25 cellular contexts compared by ENCODE assay signal in genomic region chr5:151042453-151043093, GRCh38. TPM values are rescaled to one million over a fixed set of nuclear protein-coding genes. Genes with fewer than 3 reads are reported as not detected.
DNase-seq lines count a peak whose midpoint lies in the region; ATAC-seq and TF ChIP-seq lines count a peak whose summit lies in the region.
"Had no signal": no experiment of that assay in that cellular context is flagged by ENCODE, and none has a peak within 500 bp of the region (broad histone marks: within the 10 kb centered on the region; RNA-seq: fewer than 3 reads in every experiment).

No MANE protein-coding gene starts in this region.

- H3K4me3 ChIP-seq in Caco-2 (ENCODE audit: low read depth, low read length), result no peak overlapping the region
- no peak overlapping the region for H3K4me3 ChIP-seq in PC-9
- no peak overlapping the region for H3K4me3 ChIP-seq in esophagus squamous epithelium
- no peak overlapping the region for H3K4me3 ChIP-seq in gastrocnemius medialis
- H3K4me3 ChIP-seq in mammary epithelial cell (replicated peaks in 1 of 3; ENCODE audit: insufficient read depth in 1 of 3, low read depth in 2 of 3, low read length in 3 of 3), result no peak overlapping the region
- H3K4me3 ChIP-seq: hepatocyte, Peyer's patch, SK-N-MC had no signal

- no peak overlapping the region for H3K4me3 Mint-ChIP-seq in Caco-2 (ENCODE audit: unreplicated experiment)
- H3K4me3 Mint-ChIP-seq in activated T-helper 2 cell treated with anti-CD3 and anti-CD28 coated beads, Interferon-gamma antibody, Interleukin-2, Interleukin-4, amounts not matched to agents 10 μg/mL and 5 μg/mL and 100 μg/mL, durations not matched to agents 14 hours and 24 hours and 36 hours (ENCODE audit: low read depth), result no peak overlapping the region
- no peak overlapping the region for H3K4me3 Mint-ChIP-seq in activated naive CD4-positive, alpha-beta T cell treated with anti-CD3 and anti-CD28 coated beads, Interleukin-2, amount 10 ng/mL, durations not matched to agents 7 days and 5 days
- H3K4me3 Mint-ChIP-seq: activated CD4-positive, alpha-beta T cell treated with anti-CD3 and anti-CD28 coated beads, Interleukin-2, amount 10 ng/mL, durations not matched to agents 7 days and 5 days; activated CD8-positive, alpha-beta memory T cell treated with anti-CD3 and anti-CD28 coated beads, Interleukin-2, amount 10 ng/mL, durations not matched to agents 7 days and 5 days; activated naive CD8-positive, alpha-beta T cell; activated T-helper 1 cell treated with anti-CD3 and anti-CD28 coated beads, Interleukin-12 subunit alpha, Interleukin-12 subunit beta, Interleukin-2, Interleukin-4 antibody, amounts not matched to agents 30 ng/mL and 10 ng/mL and 1 ng/mL, durations not matched to agents 14 hours and 24 hours and 36 hours; T-helper 1 cell treated with Interleukin-12 subunit alpha and Interleukin-12 subunit beta and Interleukin-4 antibody, amounts not matched to agents 30 μg/mL and 1 μg/mL, for 36 hours had no signal

- TF ChIP-seq POLR2A in esophagus squamous epithelium (IDR thresholded peaks at IDR 0.05), result no peak
- TF ChIP-seq POLR2A in gastrocnemius medialis (IDR thresholded peaks at IDR 0.05), result peak; percentile 14 to 52

- no peak for TF ChIP-seq CTCF in Caco-2 (IDR thresholded peaks at IDR 0.05; ENCODE audit: insufficient read depth in 1 of 2, low read depth in 1 of 2, low read length in 1 of 2, severe bottlenecking in 1 of 2, unreplicated experiment in 1 of 2)
- no peak for TF ChIP-seq CTCF in PC-9 (conservative IDR thresholded peaks at IDR 0.05)
- TF ChIP-seq CTCF in esophagus squamous epithelium (IDR thresholded peaks at IDR 0.05), result no peak
- no peak for TF ChIP-seq CTCF in gastrocnemius medialis (IDR thresholded peaks at IDR 0.05 in 4 of 5, conservative IDR thresholded peaks at IDR 0.05 in 1 of 5)
- no peak for TF ChIP-seq CTCF in mammary epithelial cell (conservative IDR thresholded peaks at IDR 0.05 in 1 of 2, IDR thresholded peaks at IDR 0.05 in 1 of 2; ENCODE audit: extremely low read depth in 1 of 2, insufficient read depth in 1 of 2, low read depth in 1 of 2, low read length in 2 of 2)

- CTCF ChIA-PET in Caco-2 (lab: Charles Lee) (interaction anchor here (0.6 kb wide), 1 partner anchor 182 kb away, joined by 5 read pairs; no protein-coding TSS in a partner anchor), PC-9 (lab: Charles Lee) (interaction anchor here (0.6 to 2.3 kb wide), 5 partner anchors 18 to 196 kb away, joined by 3 to 16 read pairs (median 5); partner anchors contain the start of gene GPX3), mammary epithelial cell (lab: Charles Lee; ENCODE audit: low non-redundant PET) (interaction anchor here (1.0 kb wide), 2 partner anchors 9 to 122 kb away, joined by 3 to 5 read pairs; no protein-coding TSS in a partner anchor)
- CTCF ChIA-PET in activated naive CD4-positive, alpha-beta T cell treated with anti-CD3 and anti-CD28 coated beads, Interleukin-2, amount 10 ng/mL, durations not matched to agents 7 days and 5 days (lab: Charles Lee), result interaction anchor here (1.3 to 1.5 kb wide), 3 partner anchors 9 to 482 kb away, joined by 3 to 8 read pairs (median 4); no protein-coding TSS in a partner anchor

- peaks cover 18% of the 10 kb centered on the region for H3K36me3 ChIP-seq in Caco-2 (ENCODE audit: control insufficient read depth, insufficient read depth, low read length)
- H3K36me3 ChIP-seq in PC-9 (ENCODE audit: low read depth), result 0 out of 2 replicates have a peak, but pooled peaks cover 9% of the 10 kb centered on the region
- H3K36me3 ChIP-seq in esophagus squamous epithelium, result peaks cover 23 to 100% (median 30%) of the 10 kb centered on the region in 3 donors
- peaks cover 0 to 52% of the 10 kb centered on the region in 2 donors for H3K36me3 ChIP-seq in gastrocnemius medialis
- peaks cover 40% of the 10 kb centered on the region for H3K36me3 ChIP-seq in mammary epithelial cell (ENCODE audit: insufficient read depth, low read length)

- no peak overlapping the region for H3K9ac ChIP-seq in mammary epithelial cell (ENCODE audit: insufficient read depth, low read length)

- H3K27ac ChIP-seq in PC-9, result peak overlapping the region; percentile 89
- H3K27ac ChIP-seq in esophagus squamous epithelium, result peak overlapping the region; percentile 74 to 89 (median 82)
- H3K27ac ChIP-seq in gastrocnemius medialis, result peak overlapping the region; percentile 88 to 98 (median 95)
- H3K27ac ChIP-seq in mammary epithelial cell (ENCODE audit: insufficient read depth, low read depth, low read length), result no peak overlapping the region
- H3K27ac ChIP-seq: hepatocyte, Peyer's patch, SK-N-MC had no signal

- in situ Hi-C loops in gastrocnemius medialis (cut with MboI; ENCODE audit: low sequenced_read_pairs in 4 of 4), result loop anchor here in 1 of 4 donors (5.0 kb wide), 1 partner anchor 40 kb away; no protein-coding TSS in a partner anchor
- in situ Hi-C loops in mammary epithelial cell (cut with MboI; ENCODE audit: low sequenced_read_pairs in 2 of 2), result no loop called here

- peak overlapping the region; percentile 44 for H3K27ac Mint-ChIP-seq in Caco-2 (ENCODE audit: unreplicated experiment)
- no peak overlapping the region for H3K27ac Mint-ChIP-seq in activated T-helper 2 cell treated with anti-CD3 and anti-CD28 coated beads, Interferon-gamma antibody, Interleukin-2, Interleukin-4, amounts not matched to agents 10 μg/mL and 5 μg/mL and 100 μg/mL, durations not matched to agents 14 hours and 24 hours and 36 hours
- no peak overlapping the region for H3K27ac Mint-ChIP-seq in activated naive CD4-positive, alpha-beta T cell treated with anti-CD3 and anti-CD28 coated beads, Interleukin-2, amount 10 ng/mL, durations not matched to agents 7 days and 5 days
- H3K27ac Mint-ChIP-seq: activated CD4-positive, alpha-beta T cell treated with anti-CD3 and anti-CD28 coated beads, Interleukin-2, amount 10 ng/mL, durations not matched to agents 7 days and 5 days; activated CD8-positive, alpha-beta memory T cell treated with anti-CD3 and anti-CD28 coated beads, Interleukin-2, amount 10 ng/mL, durations not matched to agents 7 days and 5 days; activated naive CD8-positive, alpha-beta T cell; T-helper 1 cell treated with Interleukin-12 subunit alpha and Interleukin-12 subunit beta and Interleukin-4 antibody, amounts not matched to agents 30 μg/mL and 1 μg/mL, for 36 hours had no signal

- dilution Hi-C loops in mammary epithelial cell (cut with HindIII; ENCODE audit: low sequenced_read_pairs), result no loop called here

- H3K79me2 ChIP-seq in PC-9 (ENCODE audit: low read depth) (no peaks in the 10 kb centered on the region; the same call in 1 of the 2 replicates), mammary epithelial cell (ENCODE audit: insufficient read depth, low read length) (peaks cover 19% of the 10 kb centered on the region)
- H3K79me2 ChIP-seq: hepatocyte had no signal

- H3K9me3 ChIP-seq in Caco-2, result no peaks in the 10 kb centered on the region
- H3K9me3 ChIP-seq in PC-9 (ENCODE audit: insufficient read depth, low read depth), result no peaks in the 10 kb centered on the region
- no peaks in the 10 kb centered on the region for H3K9me3 ChIP-seq in esophagus squamous epithelium
- H3K9me3 ChIP-seq in gastrocnemius medialis, result no peaks in the 10 kb centered on the region
- H3K9me3 ChIP-seq in mammary epithelial cell (replicated peaks; ENCODE audit: insufficient read depth, low read length), result no peaks in the 10 kb centered on the region
- H3K9me3 ChIP-seq: Peyer's patch had no signal

- DNase-seq in Caco-2, result no peak
- no peak for DNase-seq in PC-9
- no peak for DNase-seq in esophagus squamous epithelium (lab: John Stamatoyannopoulos, UW)
- DNase-seq in gastrocnemius medialis, result peak; percentile 87 to 92
- DNase-seq in activated T-helper 2 cell treated with anti-CD3 and anti-CD28 coated beads, Interferon-gamma antibody, Interleukin-2, Interleukin-4, amounts not matched to agents 10 μg/mL and 5 μg/mL and 100 μg/mL, durations not matched to agents 14 hours and 24 hours and 36 hours (ENCODE audit: low spot score), result no peak
- DNase-seq in activated naive CD4-positive, alpha-beta T cell treated with anti-CD3 and anti-CD28 coated beads, Interleukin-2, amount 10 ng/mL, durations not matched to agents 7 days and 5 days, result no peak
- DNase-seq in mammary epithelial cell, result no peak
- DNase-seq in HPDE6-E6E7 (ENCODE audit: extremely low spot score), result no peak
- DNase-seq: activated CD4-positive, alpha-beta T cell treated with anti-CD3 and anti-CD28 coated beads, Interleukin-2, amount 10 ng/mL, durations not matched to agents 7 days and 5 days; activated CD8-positive, alpha-beta memory T cell treated with anti-CD3 and anti-CD28 coated beads, Interleukin-2, amount 10 ng/mL, durations not matched to agents 7 days and 5 days; cerebellar nuclear complex; erythroblast; foreskin melanocyte; H7; NCI-H1048; NCI-H187 treated with DMSO at 0.1 percent for 48 hours; NCI-H526; stimulated activated CD4-positive, alpha-beta T cell treated with anti-CD3 and anti-CD28 coated beads, Interleukin-2, amount 100 ng/mL, for 48 hours; stimulated activated naive CD4-positive, alpha-beta T cell treated with Interleukin-2 at 50 U/mL for 16 hours had no signal

- no peaks in the 10 kb centered on the region for H3K9me2 ChIP-seq in PC-9 (ENCODE audit: insufficient read depth)

- H4K20me1 ChIP-seq in PC-9 (ENCODE audit: insufficient read depth), result no peaks in the 10 kb centered on the region
- no peaks in the 10 kb centered on the region for H4K20me1 ChIP-seq in mammary epithelial cell (ENCODE audit: insufficient read depth, low read length)

- POLR2A ChIA-PET in Caco-2 (lab: Charles Lee) (no interaction called here), PC-9 (lab: Charles Lee; ENCODE audit: unreplicated experiment) (interaction anchor here (0.5 kb wide), 1 partner anchor 147 kb away, joined by 4 read pairs; no protein-coding TSS in a partner anchor)

- peaks cover 7% of the 10 kb centered on the region for H3K4me1 Mint-ChIP-seq in Caco-2 (ENCODE audit: low read depth, unreplicated experiment)
- peaks cover 8% of the 10 kb centered on the region for H3K4me1 Mint-ChIP-seq in activated T-helper 2 cell treated with anti-CD3 and anti-CD28 coated beads, Interferon-gamma antibody, Interleukin-2, Interleukin-4, amounts not matched to agents 10 μg/mL and 5 μg/mL and 100 μg/mL, durations not matched to agents 14 hours and 24 hours and 36 hours (ENCODE audit: low read depth)
- H3K4me1 Mint-ChIP-seq in activated naive CD4-positive, alpha-beta T cell treated with anti-CD3 and anti-CD28 coated beads, Interleukin-2, amount 10 ng/mL, durations not matched to agents 7 days and 5 days, result no peaks in the 10 kb centered on the region
- H3K4me1 Mint-ChIP-seq: activated CD4-positive, alpha-beta T cell treated with anti-CD3 and anti-CD28 coated beads, Interleukin-2, amount 10 ng/mL, durations not matched to agents 7 days and 5 days had no signal

- ATAC-seq in gastrocnemius medialis, result peak; percentile 43
- ATAC-seq: activated CD8-positive, alpha-beta memory T cell treated with anti-CD3 and anti-CD28 coated beads, Interleukin-2, amount 10 ng/mL, durations not matched to agents 7 days and 5 days had no signal

- no peaks in the 10 kb centered on the region for H3K27me3 ChIP-seq in Caco-2 (replicated peaks; ENCODE audit: control insufficient read depth, insufficient read depth, low read length)
- H3K27me3 ChIP-seq in PC-9 (ENCODE audit: insufficient read depth, low read depth), result no peaks in the 10 kb centered on the region
- H3K27me3 ChIP-seq in esophagus squamous epithelium, result no peaks in the 10 kb centered on the region
- H3K27me3 ChIP-seq in gastrocnemius medialis, result no peaks in the 10 kb centered on the region
- H3K27me3 ChIP-seq in mammary epithelial cell (ENCODE audit: insufficient read depth, low read length), result no peaks in the 10 kb centered on the region
- H3K27me3 ChIP-seq: hepatocyte, Peyer's patch had no signal

- no peak overlapping the region for H2AFZ ChIP-seq in PC-9
- no peak overlapping the region for H2AFZ ChIP-seq in mammary epithelial cell (ENCODE audit: low read depth, low read length)
- H2AFZ ChIP-seq: hepatocyte had no signal

- H3K4me1 ChIP-seq in Caco-2 (peaks cover 11% of the 10 kb centered on the region), PC-9 (replicated peaks; ENCODE audit: insufficient read depth) (peaks cover 47% of the 10 kb centered on the region), esophagus squamous epithelium (peaks cover 0 to 63% (median 45%) of the 10 kb centered on the region in 3 donors), gastrocnemius medialis (peaks cover 37 to 48% of the 10 kb centered on the region in 2 donors), mammary epithelial cell (ENCODE audit: insufficient read depth, low read length) (peaks cover 44% of the 10 kb centered on the region)

- no peaks in the 10 kb centered on the region for H3K27me3 Mint-ChIP-seq in Caco-2 (ENCODE audit: insufficient read depth, unreplicated experiment)
- H3K27me3 Mint-ChIP-seq in activated T-helper 2 cell treated with anti-CD3 and anti-CD28 coated beads, Interferon-gamma antibody, Interleukin-2, Interleukin-4, amounts not matched to agents 10 μg/mL and 5 μg/mL and 100 μg/mL, durations not matched to agents 14 hours and 24 hours and 36 hours (ENCODE audit: low read depth), result no peaks in the 10 kb centered on the region
- H3K27me3 Mint-ChIP-seq in activated naive CD4-positive, alpha-beta T cell treated with anti-CD3 and anti-CD28 coated beads, Interleukin-2, amount 10 ng/mL, durations not matched to agents 7 days and 5 days, result no peaks in the 10 kb centered on the region
- H3K27me3 Mint-ChIP-seq: activated CD4-positive, alpha-beta T cell treated with anti-CD3 and anti-CD28 coated beads, Interleukin-2, amount 10 ng/mL, durations not matched to agents 7 days and 5 days; activated CD8-positive, alpha-beta memory T cell treated with anti-CD3 and anti-CD28 coated beads, Interleukin-2, amount 10 ng/mL, durations not matched to agents 7 days and 5 days; activated naive CD8-positive, alpha-beta T cell had no signal

- peaks cover 48% of the 10 kb centered on the region for H3K36me3 Mint-ChIP-seq in Caco-2 (ENCODE audit: insufficient read depth, unreplicated experiment)
- peaks cover 86% of the 10 kb centered on the region for H3K36me3 Mint-ChIP-seq in activated T-helper 2 cell treated with anti-CD3 and anti-CD28 coated beads, Interferon-gamma antibody, Interleukin-2, Interleukin-4, amounts not matched to agents 10 μg/mL and 5 μg/mL and 100 μg/mL, durations not matched to agents 14 hours and 24 hours and 36 hours (ENCODE audit: low read depth)
- H3K36me3 Mint-ChIP-seq in activated naive CD4-positive, alpha-beta T cell treated with anti-CD3 and anti-CD28 coated beads, Interleukin-2, amount 10 ng/mL, durations not matched to agents 7 days and 5 days, result peaks cover 55% of the 10 kb centered on the region

- BruUV-seq in Caco-2 (replicated peaks; lab: Mats Ljungman, UMichigan), result no TSS peak
- BruUV-seq in PC-9 (replicated peaks; lab: Mats Ljungman, UMichigan), result no TSS peak
- BruUV-seq in mammary epithelial cell (replicated peaks; lab: Mats Ljungman, UMichigan), result no TSS peak

- WGBS in esophagus squamous epithelium, 2 donors, result 85 to 100% methylated on average over 3 to 9 of the region's 12 CpGs
- 98% methylated on average over 12 of the region's 12 CpGs for WGBS in mammary epithelial cell (ENCODE audit: low coverage, missing lambda C conversion rate)

- peak overlapping the region; percentile 43 for H3K4me2 ChIP-seq in PC-9
- no peak overlapping the region for H3K4me2 ChIP-seq in mammary epithelial cell (ENCODE audit: insufficient read depth, low read depth, low read length)
- H3K4me2 ChIP-seq: hepatocyte had no signal

- peaks cover 44% of the 10 kb centered on the region for H3F3A ChIP-seq in PC-9 (ENCODE audit: insufficient read depth, low read depth)

- no peaks in the 10 kb centered on the region for H3K9me3 Mint-ChIP-seq in Caco-2 (ENCODE audit: unreplicated experiment)
- H3K9me3 Mint-ChIP-seq in activated T-helper 2 cell treated with anti-CD3 and anti-CD28 coated beads, Interferon-gamma antibody, Interleukin-2, Interleukin-4, amounts not matched to agents 10 μg/mL and 5 μg/mL and 100 μg/mL, durations not matched to agents 14 hours and 24 hours and 36 hours, result no peaks in the 10 kb centered on the region
- no peaks in the 10 kb centered on the region for H3K9me3 Mint-ChIP-seq in activated naive CD4-positive, alpha-beta T cell treated with anti-CD3 and anti-CD28 coated beads, Interleukin-2, amount 10 ng/mL, durations not matched to agents 7 days and 5 days
- H3K9me3 Mint-ChIP-seq: activated CD4-positive, alpha-beta T cell treated with anti-CD3 and anti-CD28 coated beads, Interleukin-2, amount 10 ng/mL, durations not matched to agents 7 days and 5 days; activated T-helper 1 cell treated with anti-CD3 and anti-CD28 coated beads, Interleukin-12 subunit alpha, Interleukin-12 subunit beta, Interleukin-2, Interleukin-4 antibody, amounts not matched to agents 30 ng/mL and 10 ng/mL and 1 ng/mL, durations not matched to agents 14 hours and 24 hours and 36 hours; T-helper 1 cell treated with Interleukin-12 subunit alpha and Interleukin-12 subunit beta and Interleukin-4 antibody, amounts not matched to agents 30 μg/mL and 1 μg/mL, for 36 hours had no signal

- intact Hi-C loops in Caco-2 (cut with micrococcal nuclease; ENCODE audit: unreplicated experiment) (no loop called here), PC-9 (cut with micrococcal nuclease; ENCODE audit: unreplicated experiment) (loop anchor here (5.0 kb wide), 1 partner anchor 240 kb away; no protein-coding TSS in a partner anchor), esophagus squamous epithelium (cut with DNase I) (no loop called here), gastrocnemius medialis (cut with DNase I; ENCODE audit: low total_unique reads) (loop anchor here (10.0 kb wide), 1 partner anchor 732 kb away; the partner anchor contains the start of gene G3BP1), mammary epithelial cell (cut with micrococcal nuclease) (no loop called here)
- intact Hi-C loops in activated T-helper 2 cell treated with anti-CD3 and anti-CD28 coated beads, Interferon-gamma antibody, Interleukin-2, Interleukin-4, amounts not matched to agents 10 μg/mL and 5 μg/mL and 100 μg/mL, durations not matched to agents 14 hours and 24 hours and 36 hours (cut with micrococcal nuclease), result no loop called here

RNA-seq across cellular contexts. Expression of gene GPX3, which starts 22.2 kb away (rescaled TPM):
- 80.6 and 86.6 TPM in 2 replicates for total RNA-seq in Caco-2 (2022)
- 84.6 and 93.2 TPM in 2 replicates for total RNA-seq in PC-9 (2021)
- 1,000 to 10,000 TPM in 1 of 4 donors, 100 to 1,000 TPM in 3; 166 to 1,028 (median 489) TPM for total RNA-seq in esophagus squamous epithelium
- total RNA-seq in gastrocnemius medialis, result 1,000 to 10,000 TPM in 1 of 4 donors, 100 to 1,000 TPM in 3; 504 to 1,227 (median 655) TPM
- total RNA-seq in activated T-helper 2 cell treated with anti-CD3 and anti-CD28 coated beads, Interferon-gamma antibody, Interleukin-2, Interleukin-4, amounts not matched to agents 10 μg/mL and 5 μg/mL and 100 μg/mL, durations not matched to agents 14 hours and 24 hours and 36 hours, result 0.46 TPM in 1 of 2 replicates, not detected in the other
- total RNA-seq in mammary epithelial cell, result 1 to 10 TPM in 1 of 2 donors, not detected in 1; 2.7 TPM
- polyA plus RNA-seq in mammary epithelial cell, result 2.5 TPM
- not detected for polyA minus RNA-seq in mammary epithelial cell
- total RNA-seq: activated CD4-positive, alpha-beta T cell treated with anti-CD3 and anti-CD28 coated beads, Interleukin-2, amount 10 ng/mL, durations not matched to agents 7 days and 5 days; activated CD8-positive, alpha-beta memory T cell treated with anti-CD3 and anti-CD28 coated beads, Interleukin-2, amount 10 ng/mL, durations not matched to agents 7 days and 5 days; activated T-helper 1 cell treated with anti-CD3 and anti-CD28 coated beads, Interleukin-12 subunit alpha, Interleukin-12 subunit beta, Interleukin-2, Interleukin-4 antibody, amounts not matched to agents 30 ng/mL and 10 ng/mL and 1 ng/mL, durations not matched to agents 14 hours and 24 hours and 36 hours had no signal

RNA-seq across cellular contexts. Expression of gene TNIP1, which starts 38.3 kb away (rescaled TPM):
- total RNA-seq in Caco-2 (2022) (62.7 and 65.7 TPM in 2 replicates), PC-9 (2021) (122 and 124 TPM in 2 replicates), esophagus squamous epithelium (100 to 1,000 TPM in 1 of 4 donors, 10 to 100 TPM in 3; 55.5 to 109 (median 95.4) TPM), gastrocnemius medialis (100 to 1,000 TPM; 112 to 228 (median 188) TPM), mammary epithelial cell (100 to 1,000 TPM in 1 of 2 donors, 10 to 100 TPM in 1; 74.3 to 247 TPM)
- 473 and 477 TPM in 2 replicates for total RNA-seq in activated T-helper 2 cell treated with anti-CD3 and anti-CD28 coated beads, Interferon-gamma antibody, Interleukin-2, Interleukin-4, amounts not matched to agents 10 μg/mL and 5 μg/mL and 100 μg/mL, durations not matched to agents 14 hours and 24 hours and 36 hours
- polyA plus RNA-seq in mammary epithelial cell, result 118 TPM
- polyA minus RNA-seq in mammary epithelial cell, result 137 TPM

Comparison
In these comparisons a context has a peak if more than half of its experiments do, and no peak if none do; other contexts are left out.
1. DNase-seq: peak in gastrocnemius medialis (2 of 2); none in Caco-2 (0 of 2), PC-9 (0 of 2), esophagus squamous epithelium (single experiment), activated T-helper 2 cell treated with anti-CD3 and anti-CD28 coated beads, Interferon-gamma antibody, Interleukin-2, Interleukin-4, amounts not matched to agents 10 μg/mL and 5 μg/mL and 100 μg/mL, durations not matched to agents 14 hours and 24 hours and 36 hours (single experiment), activated naive CD4-positive, alpha-beta T cell treated with anti-CD3 and anti-CD28 coated beads, Interleukin-2, amount 10 ng/mL, durations not matched to agents 7 days and 5 days (single experiment), mammary epithelial cell (single experiment) and HPDE6-E6E7 (single experiment).
2. POLR2A ChIP-seq: peak in gastrocnemius medialis (2 of 2); none in esophagus squamous epithelium (0 of 4).
3. RNA of gene GPX3, which starts 22.2 kb away (total RNA-seq): 504 to 1,227 TPM in gastrocnemius medialis, 166 to 1,028 TPM in esophagus squamous epithelium, 84.6 to 93.2 TPM in PC-9 and 80.6 to 86.6 TPM in Caco-2; 2.7 TPM in mammary epithelial cell and 0.46 TPM in activated T-helper 2 cell treated with anti-CD3 and anti-CD28 coated beads, Interferon-gamma antibody, Interleukin-2, Interleukin-4, amounts not matched to agents 10 μg/mL and 5 μg/mL and 100 μg/mL, durations not matched to agents 14 hours and 24 hours and 36 hours; every median in the first group is over 10 times any median in the second.
4. intact Hi-C loops: an anchor here in PC-9 (5.0 kb wide) and gastrocnemius medialis (10.0 kb wide); none called in Caco-2, esophagus squamous epithelium, activated T-helper 2 cell treated with anti-CD3 and anti-CD28 coated beads, Interferon-gamma antibody, Interleukin-2, Interleukin-4, amounts not matched to agents 10 μg/mL and 5 μg/mL and 100 μg/mL, durations not matched to agents 14 hours and 24 hours and 36 hours and mammary epithelial cell.